9 cellular contexts compared by ENCODE assay signal in the genomic region with DNA sequence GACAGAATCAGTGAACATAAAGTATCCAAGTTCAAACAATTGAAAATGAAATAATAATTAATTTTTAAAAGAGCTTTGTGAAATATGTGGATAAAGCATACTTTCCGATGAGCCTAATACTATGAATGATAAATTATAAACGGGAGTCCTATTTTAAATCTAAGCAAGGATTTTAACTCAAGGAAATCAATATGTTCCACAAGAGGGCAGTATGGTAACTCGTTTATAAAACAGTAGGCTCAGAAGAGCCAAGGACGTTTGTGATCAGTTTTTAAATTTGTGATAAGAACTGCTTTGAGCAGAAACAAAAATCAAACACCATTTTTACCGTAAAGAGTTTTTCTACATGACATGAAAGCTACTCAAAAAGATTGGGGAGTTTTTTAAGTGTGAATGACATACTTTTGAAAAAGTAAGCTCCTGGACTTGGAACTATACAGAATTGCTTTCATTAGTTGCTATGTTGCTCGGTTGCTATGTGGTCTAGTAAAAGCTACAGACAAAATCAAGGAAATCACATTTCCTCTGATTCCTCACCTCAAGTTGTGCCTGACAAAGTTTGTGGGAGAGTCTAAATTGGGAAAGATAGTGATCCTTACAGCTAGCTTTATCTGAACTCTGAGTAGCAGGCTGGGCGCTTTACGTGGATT. TPM values are rescaled to one million over a fixed set of nuclear protein-coding genes. Genes with fewer than 3 reads are reported as not detected.
A peak's percentile ranks its signal among the peaks of the same experiment; 100 is the strongest.
DNase-seq lines count a peak whose midpoint lies in the region; ATAC-seq, FAIRE-seq and TF ChIP-seq lines count a peak whose summit lies in the region.
"Had no signal": no experiment of that assay in that cellular context is flagged by ENCODE, and none has a peak within 500 bp of the region (broad histone marks: within the 10 kb centered on the region; RNA-seq: fewer than 3 reads in every experiment).

No MANE protein-coding gene starts in this region.

- H3K27me3 ChIP-seq in fibroblast of lung (ENCODE audit: control insufficient read depth, insufficient read depth, low read length) (peaks cover 5% of the 10 kb centered on the region), pancreas (no peaks in the 10 kb centered on the region)

- ATAC-seq in pancreas (peak in 3 of 4 donors; percentile 56 to 75 (median 70)), GM19467 (IDR thresholded peaks at IDR 0.05; ENCODE audit: unreplicated experiment) (no peak)

- H3K9me3 ChIP-seq in fibroblast of lung (ENCODE audit: control insufficient read depth, insufficient read depth, low read depth, low read length) (no peaks in the 10 kb centered on the region), pancreas (no peaks in the 10 kb centered on the region)

- 22 to 23% methylated on average over 8 of the region's 8 CpGs for WGBS in pancreas, 2 donors

- FAIRE-seq in pancreas (lab: Jason Lieb, UNC) = peak; percentile 95

- no peaks in the 10 kb centered on the region for H3K79me2 ChIP-seq in fibroblast of lung (ENCODE audit: control insufficient read depth, insufficient read depth, low read length)

- H3K4me3 ChIP-seq in HFF-Myc (replicated peaks; ENCODE audit: low read depth, low read length) (no peak overlapping the region), fibroblast of lung (replicated peaks in 1 of 4; ENCODE audit: control extremely low read depth in 1 of 4, insufficient read depth in 1 of 4, low read depth in 3 of 4, low read length in 4 of 4) (no peak overlapping the region), pancreas (no peak overlapping the region)

- no peak overlapping the region for H2AFZ ChIP-seq in fibroblast of lung (ENCODE audit: low read length)

- DNase-seq in HFF-Myc (ENCODE audit: extremely low read depth, low read depth) (peak; percentile 16), RKO (ENCODE audit: low spot score) (peak; percentile 69), fibroblast of lung (ENCODE audit: low read depth in 2 of 2) (peak; percentile 29 to 68), pancreas (no peak)
- no peak for DNase-seq in activated effector memory CD4-positive, alpha-beta T cell treated with anti-CD3 and anti-CD28 coated beads, Interleukin-2, amount 50 U/mL, for 16 hours
- DNase-seq in activated CD4-positive, alpha-beta T cell treated with anti-CD3 and anti-CD28 coated beads, Interleukin-2, amount 50 U/mL, for 48 hours = no peak

- H4K20me1 ChIP-seq in fibroblast of lung (ENCODE audit: control insufficient read depth, extremely low read depth, insufficient read depth, low read length) = no peaks in the 10 kb centered on the region

- intact Hi-C loops in pancreas (cut with DNase I) = loop anchor here in 2 of 3 donors (10.0 kb wide), 2 partner anchors 161 to 179 kb away; no protein-coding TSS in a partner anchor

- no peak overlapping the region for H3K4me2 ChIP-seq in fibroblast of lung (ENCODE audit: extremely low read depth, insufficient read depth, low read length)

- H3K9ac ChIP-seq in fibroblast of lung (ENCODE audit: insufficient read depth, low read length) = no peak overlapping the region

- H3K36me3 ChIP-seq in fibroblast of lung (ENCODE audit: control insufficient read depth, insufficient read depth, low read length) (no peaks in the 10 kb centered on the region), pancreas (no peaks in the 10 kb centered on the region)

- H3K4me1 ChIP-seq in fibroblast of lung (ENCODE audit: control insufficient read depth, extremely low read depth, insufficient read depth, low read length) (no peaks in the 10 kb centered on the region), pancreas (no peaks in the 10 kb centered on the region)

- H3K27ac ChIP-seq in C4-2B (no peak overlapping the region), fibroblast of lung (ENCODE audit: insufficient read depth, low read length) (no peak overlapping the region), pancreas (no peak overlapping the region)

- TF ChIP-seq CTCF in C4-2B (conservative IDR thresholded peaks at IDR 0.05) (peak; percentile 79), HFF-Myc (IDR thresholded peaks at IDR 0.05; ENCODE audit: low read depth, low read length, missing control alignments) (peak; percentile 32), fibroblast of lung (conservative IDR thresholded peaks at IDR 0.05 in 1 of 2, IDR thresholded peaks at IDR 0.05 in 1 of 2; ENCODE audit: low read depth in 1 of 2, low read length in 2 of 2) (peak; percentile 2 to 37), pancreas (IDR thresholded peaks at IDR 0.05) (peak in 3 of 4 donors; percentile 31 to 49 (median 48))

RNA-seq across cellular contexts. Expression of a gene that starts 11.8 kb away (rescaled TPM):
- total RNA-seq in fibroblast of lung (not detected in 2 replicates), pancreas (under 1 TPM in 1 of 6 donors, not detected in 5; 0.28 TPM)
- polyA plus RNA-seq in fibroblast of lung (not detected in 2 replicates), pancreas (under 1 TPM in 1 of 2 donors, not detected in 1; 0.07 TPM)
- not detected in 2 replicates for polyA plus RNA-seq in fibroblast of lung (2012)
- polyA minus RNA-seq in fibroblast of lung (ENCODE audit: low replicate concordance) = not detected in 2 replicates
- polyA plus RNA-seq: IgD-negative memory B cell had no signal

Comparison
In these comparisons a context has a peak if more than half of its experiments do, and no peak if none do; other contexts are left out.
1. CTCF ChIP-seq: peak in every context shown above with its lines; median percentile 79 in C4-2B; 48 in pancreas; 32 in HFF-Myc; 20 in fibroblast of lung.
2. DNase-seq: peak in HFF-Myc (single experiment), RKO (single experiment) and fibroblast of lung (2 of 2); none in pancreas (0 of 6), activated effector memory CD4-positive, alpha-beta T cell treated with anti-CD3 and anti-CD28 coated beads, Interleukin-2, amount 50 U/mL, for 16 hours (single experiment) and activated CD4-positive, alpha-beta T cell treated with anti-CD3 and anti-CD28 coated beads, Interleukin-2, amount 50 U/mL, for 48 hours (0 of 2).